ENCODE assay signal across 1 cellular context in genomic region chr15:78618490-78618934, GRCh38.
TF ChIP-seq lines count a peak whose summit lies in the region.

No MANE protein-coding gene starts in this region.

TF ChIP-seq in endothelial cell of umbilical vein, 7 proteins besides CTCF, POLR2A, EP300 and RAD21:
- TF ChIP-seq MAX (IDR thresholded peaks at IDR 0.05; ENCODE audit: insufficient read depth, insufficient read length): no peak
- no peak for TF ChIP-seq GATA2 (IDR thresholded peaks at IDR 0.05; ENCODE audit: insufficient read depth, insufficient read length, low read depth, low read length)
- no peak for TF ChIP-seq MYC (IDR thresholded peaks at IDR 0.05; ENCODE audit: low read depth, low read length)
- no peak for TF ChIP-seq JUN (IDR thresholded peaks at IDR 0.05; ENCODE audit: borderline replicate concordance, insufficient read depth, insufficient read length, low read depth)
- TF ChIP-seq POLR2AphosphoS5 (IDR thresholded peaks at IDR 0.05; ENCODE audit: insufficient read depth, low read depth, low read length): no peak
- TF ChIP-seq FOS (IDR thresholded peaks at IDR 0.05; ENCODE audit: borderline replicate concordance, insufficient read depth, low read length): no peak
- no peak for TF ChIP-seq EZH2 (IDR thresholded peaks at IDR 0.05; ENCODE audit: borderline replicate concordance, low read depth, low read length, severe bottlenecking)
